In the genomic region with DNA sequence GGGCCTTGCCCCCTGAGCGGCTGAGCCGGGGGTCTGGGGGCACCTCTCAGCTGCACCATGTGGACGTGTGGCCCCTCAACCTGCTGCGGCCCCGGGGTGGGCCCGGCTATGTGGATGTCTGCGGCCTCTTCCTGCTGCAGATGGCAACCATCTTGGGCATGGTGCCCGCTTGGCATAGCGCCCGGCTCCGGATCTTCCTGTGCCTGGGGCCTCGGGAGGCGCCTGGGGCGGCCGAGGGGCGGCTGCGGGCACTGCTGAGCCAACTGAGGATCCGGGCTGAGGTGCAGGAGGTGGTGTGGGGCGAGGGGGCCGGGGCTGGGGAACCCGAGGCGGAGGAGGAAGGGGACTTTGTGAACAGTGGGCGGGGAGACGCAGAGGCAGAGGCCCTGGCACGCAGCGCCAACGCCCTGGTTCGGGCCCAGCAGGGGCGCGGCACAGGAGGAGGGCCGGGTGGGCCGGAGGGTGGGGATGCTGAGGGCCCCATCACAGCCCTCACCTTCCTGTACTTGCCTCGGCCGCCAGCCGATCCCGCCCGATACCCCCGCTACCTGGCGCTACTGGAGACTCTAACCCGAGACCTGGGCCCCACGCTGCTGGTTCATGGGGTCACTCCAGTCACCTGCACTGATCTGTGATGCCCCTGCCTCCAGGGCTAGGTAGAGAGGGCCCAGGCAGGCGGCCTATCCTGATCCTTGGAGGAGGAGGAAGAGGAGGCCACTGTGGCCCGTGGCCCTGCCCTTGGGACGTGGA, we compare ENCODE assay signal across 1 cellular context.
TF ChIP-seq lines count a peak whose summit lies in the region.

No MANE protein-coding gene starts in this region.

TF ChIP-seq in IMR-90, 13 proteins besides CTCF, POLR2A, EP300 and RAD21:
- TF ChIP-seq CHD1 (IDR thresholded peaks at IDR 0.05; ENCODE audit: low read depth, low read length) (no peak), MAFK (IDR thresholded peaks at IDR 0.05; ENCODE audit: low read depth, low read length) (no peak), FOS (IDR thresholded peaks at IDR 0.05; ENCODE audit: low read depth, low read length) (no peak), MAZ (IDR thresholded peaks at IDR 0.05; ENCODE audit: borderline replicate concordance, low read depth, low read length) (no peak), MXI1 (IDR thresholded peaks at IDR 0.05; ENCODE audit: borderline replicate concordance, low read depth, low read length) (no peak), SMC3 (IDR thresholded peaks at IDR 0.05; ENCODE audit: low read depth, low read length) (no peak), ELK1 (IDR thresholded peaks at IDR 0.05; ENCODE audit: borderline replicate concordance, low read depth, low read length) (no peak), BHLHE40 (IDR thresholded peaks at IDR 0.05; ENCODE audit: low read depth, low read length) (no peak), RFX5 (IDR thresholded peaks at IDR 0.05; ENCODE audit: low read depth, low read length) (no peak), RCOR1 (IDR thresholded peaks at IDR 0.05; ENCODE audit: insufficient replicate concordance, low read length) (no peak)
- TF ChIP-seq, protein P1, sequence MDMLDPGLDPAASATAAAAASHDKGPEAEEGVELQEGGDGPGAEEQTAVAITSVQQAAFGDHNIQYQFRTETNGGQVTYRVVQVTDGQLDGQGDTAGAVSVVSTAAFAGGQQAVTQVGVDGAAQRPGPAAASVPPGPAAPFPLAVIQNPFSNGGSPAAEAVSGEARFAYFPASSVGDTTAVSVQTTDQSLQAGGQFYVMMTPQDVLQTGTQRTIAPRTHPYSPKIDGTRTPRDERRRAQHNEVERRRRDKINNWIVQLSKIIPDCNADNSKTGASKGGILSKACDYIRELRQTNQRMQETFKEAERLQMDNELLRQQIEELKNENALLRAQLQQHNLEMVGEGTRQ (IDR thresholded peaks at IDR 0.05; ENCODE audit: low read depth, low read length): no peak
